8 cellular contexts compared by ENCODE assay signal in genomic region chr19:38387550-38388309, GRCh38.
DNase-seq lines count a peak whose midpoint lies in the region; ATAC-seq lines count a peak whose summit lies in the region.

A gene with protein sequence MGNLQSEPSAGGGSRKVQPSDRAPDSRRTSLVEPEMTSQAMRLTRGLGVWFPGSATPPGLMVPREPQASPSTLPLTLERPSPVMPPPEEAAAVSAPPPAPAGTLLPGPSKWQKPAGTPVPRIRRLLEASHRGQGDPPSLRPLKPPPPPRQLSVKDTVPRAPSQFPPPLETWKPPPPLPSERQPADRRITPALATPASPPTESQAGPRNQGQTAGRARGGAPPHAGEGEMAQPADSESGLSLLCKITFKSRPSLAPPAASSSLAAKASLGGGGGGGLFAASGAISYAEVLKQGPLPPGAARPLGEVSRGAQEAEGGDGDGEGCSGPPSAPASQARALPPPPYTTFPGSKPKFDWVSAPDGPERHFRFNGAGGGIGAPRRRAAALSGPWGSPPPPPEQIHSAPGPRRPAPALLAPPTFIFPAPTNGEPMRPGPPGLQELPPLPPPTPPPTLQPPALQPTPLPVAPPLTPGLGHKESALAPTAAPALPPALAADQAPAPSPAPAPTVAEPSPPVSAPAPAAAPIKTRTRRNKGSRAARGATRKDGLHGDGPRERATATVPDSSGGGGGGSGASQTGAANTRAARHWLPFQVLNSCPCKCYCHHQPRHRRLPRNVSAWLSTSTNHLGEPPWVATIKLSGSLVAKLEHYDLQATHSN (minus strand): TSS chr19:38388034. CDS start chr19:38387261, 773 bp downstream.

- ATAC-seq in HG02885 (IDR thresholded peaks at IDR 0.05; ENCODE audit: poor library complexity, unreplicated experiment), result peak; percentile 45
- ATAC-seq in HG02938 (IDR thresholded peaks at IDR 0.05; ENCODE audit: unreplicated experiment), result no peak

- DNase-seq in DMS114 treated with DMSO at 0.1 percent for 48 hours (lab: John Stamatoyannopoulos, UW; ENCODE audit: unreplicated experiment) (peak; percentile 89), NCI-H510A (lab: John Stamatoyannopoulos, UW) (peak; percentile 41), dedifferentiated amniotic fluid mesenchymal stem cell (ENCODE audit: extremely low spot score) (peak; percentile 74), left kidney (ENCODE audit: low read depth, low spot score) (peak; percentile 94)
- peak; percentile 77 for DNase-seq in activated CD4-positive, alpha-beta T cell treated with anti-CD3 and anti-CD28 coated beads, Interleukin-2, amount 50 U/mL, for 1 hour
- peak; percentile 65 to 71 (median 68) for DNase-seq in stimulated activated CD4-positive, alpha-beta T cell treated with anti-CD3 and anti-CD28 coated beads, Interleukin-1b, Interleukin-23, amount 100 ng/mL, for 24 hours (ENCODE audit: low read depth in 4 of 4, low spot score in 1 of 4)

Comparison
In these comparisons a context has a peak if more than half of its experiments do, and no peak if none do; other contexts are left out.
1. DNase-seq: peak in every context shown above with its lines; median percentile 94 in left kidney; 89 in DMS114 treated with DMSO at 0.1 percent for 48 hours; 77 in activated CD4-positive, alpha-beta T cell treated with anti-CD3 and anti-CD28 coated beads, Interleukin-2, amount 50 U/mL, for 1 hour; 74 in dedifferentiated amniotic fluid mesenchymal stem cell; 68 in stimulated activated CD4-positive, alpha-beta T cell treated with anti-CD3 and anti-CD28 coated beads, Interleukin-1b, Interleukin-23, amount 100 ng/mL, for 24 hours; 41 in NCI-H510A.